In genomic region chr11:59787255-59787588, GRCh38 we compare ENCODE assay signal across 11 cellular contexts. TPM values are rescaled to one million over a fixed set of nuclear protein-coding genes. Genes with fewer than 3 reads are reported as not detected.
DNase-seq lines count a peak whose midpoint lies in the region; ATAC-seq and TF ChIP-seq lines count a peak whose summit lies in the region.
"Had no signal": no experiment of that assay in that cellular context is flagged by ENCODE, and none has a peak within 500 bp of the region (broad histone marks: within the 10 kb centered on the region; RNA-seq: fewer than 3 reads in every experiment).

No MANE protein-coding gene starts in this region.

- POLR2A ChIA-PET in T-cell (lab: Charles Lee): no interaction called here

- no peak overlapping the region for H2BK5ac ChIP-seq in H9 (ENCODE audit: insufficient read length, low read length)

- H3K56ac ChIP-seq in H9 (ENCODE audit: insufficient read length, low read depth, low read length): no peak overlapping the region

- TF ChIP-seq CTCF in H9 (conservative IDR thresholded peaks at IDR 0.05): no peak
- TF ChIP-seq CTCF in vagina (IDR thresholded peaks at IDR 0.05): no peak

- H2BK15ac ChIP-seq in H9 (ENCODE audit: low read depth, low read length): no peak overlapping the region

- peaks cover 5 to 9% of the 10 kb centered on the region in 2 experiments; a peak in 4 of 5 replicates for H3K9me3 Mint-ChIP-seq in H9
- H3K9me3 Mint-ChIP-seq in T-cell: no peaks in the 10 kb centered on the region
- H3K9me3 Mint-ChIP-seq: stimulated activated naive CD8-positive, alpha-beta T cell treated with anti-CD3 and anti-CD28 coated beads, Interleukin-15, Interleukin-2, amounts not matched to agents 100 ng/mL and 50 ng/mL, for 24 hours had no signal

- no peaks in the 10 kb centered on the region for H3K4me1 ChIP-seq in H9 (ENCODE audit: insufficient read depth, low read length)
- H3K4me1 ChIP-seq in right cardiac atrium (ENCODE audit: control insufficient read depth, insufficient read depth, low read length): peaks cover 6% of the 10 kb centered on the region
- H3K4me1 ChIP-seq in skeletal muscle satellite cell (ENCODE audit: control insufficient read depth, insufficient read depth, low read length): peaks cover 26% of the 10 kb centered on the region
- H3K4me1 ChIP-seq in vagina: peaks cover 14% of the 10 kb centered on the region

- no peak overlapping the region for H2AK5ac ChIP-seq in H9 (ENCODE audit: insufficient read length, low read length)

- H3K14ac ChIP-seq in H9 (ENCODE audit: insufficient read depth, low read length): no peak overlapping the region

- H3K79me1 ChIP-seq in H9 (ENCODE audit: insufficient read depth, low read depth, low read length, poor library complexity, severe bottlenecking): no peaks in the 10 kb centered on the region

- no peak overlapping the region for H2BK120ac ChIP-seq in H9 (ENCODE audit: low read depth, low read length, poor library complexity, severe bottlenecking)

- peak overlapping the region in 2 of 3 experiments; percentile 5 to 32; a peak in 3 of 7 replicates for H3K27ac Mint-ChIP-seq in H9
- peak overlapping the region; percentile 29 for H3K27ac Mint-ChIP-seq in T-helper 17 cell
- no peak overlapping the region for H3K27ac Mint-ChIP-seq in T-cell
- H3K27ac Mint-ChIP-seq: stimulated activated naive CD8-positive, alpha-beta T cell treated with anti-CD3 and anti-CD28 coated beads, Interleukin-15, Interleukin-2, amounts not matched to agents 100 ng/mL and 50 ng/mL, for 24 hours had no signal

- H3K18ac ChIP-seq in H9 (ENCODE audit: insufficient read length, low read depth, low read length): no peak overlapping the region

- H3K9ac ChIP-seq in H9 (ENCODE audit: extremely low read depth, insufficient read length, low read length) (no peak overlapping the region), skeletal muscle satellite cell (ENCODE audit: low read depth, low read length) (no peak overlapping the region)

- no peaks in the 10 kb centered on the region for H4K20me1 ChIP-seq in H9 (ENCODE audit: control insufficient read depth, insufficient read depth, insufficient read length)

- no peak overlapping the region for H2AFZ ChIP-seq in H9 (ENCODE audit: low read length)

- H2BK12ac ChIP-seq in H9 (ENCODE audit: insufficient read length, low read depth, low read length): no peak overlapping the region

- no peak overlapping the region for H3K23ac ChIP-seq in H9 (ENCODE audit: insufficient read length, low read depth, low read length)

- H3K4me3 Mint-ChIP-seq in H9 (no peak overlapping the region), T-helper 17 cell (no peak overlapping the region), T-cell (no peak overlapping the region)
- H3K4me3 Mint-ChIP-seq: stimulated activated naive CD8-positive, alpha-beta T cell treated with anti-CD3 and anti-CD28 coated beads, Interleukin-15, Interleukin-2, amounts not matched to agents 100 ng/mL and 50 ng/mL, for 24 hours had no signal

- no peak for DNase-seq in H9
- DNase-seq in T-helper 17 cell: no peak
- no peak for DNase-seq in right cardiac atrium
- no peak for DNase-seq in T-cell
- DNase-seq in vagina (ENCODE audit: extremely low spot score in 2 of 2): no peak
- DNase-seq: activated CD8-positive, alpha-beta memory T cell treated with anti-CD3 and anti-CD28 coated beads for 24 hours; central memory CD4-positive, alpha-beta T cell had no signal

- intact Hi-C loops in right cardiac atrium (cut with DNase I): no loop called here
- intact Hi-C loops in vagina (cut with DNase I): no loop called here

- no peak overlapping the region for H4K8ac ChIP-seq in H9 (replicated peaks; ENCODE audit: insufficient read length, low read depth, low read length)

- no peak overlapping the region for H3K4ac ChIP-seq in H9 (ENCODE audit: low read depth, low read length)

- no peak overlapping the region for H4K91ac ChIP-seq in H9 (ENCODE audit: insufficient read length, low read depth, low read length)

- H2BK20ac ChIP-seq in H9 (ENCODE audit: low read depth, low read length, poor library complexity, severe bottlenecking): no peak overlapping the region

- H3K4me3 ChIP-seq in right cardiac atrium (ENCODE audit: low read length) (no peak overlapping the region), skeletal muscle satellite cell (ENCODE audit: low read length) (no peak overlapping the region), vagina (no peak overlapping the region)

- H3T11ph ChIP-seq in H9 (ENCODE audit: low read length): no peak overlapping the region

- H3K27me3 ChIP-seq in H9 (ENCODE audit: insufficient read depth, low read length): no peaks in the 10 kb centered on the region
- H3K27me3 ChIP-seq in right cardiac atrium (ENCODE audit: control insufficient read depth, insufficient read depth): no peaks in the 10 kb centered on the region
- H3K27me3 ChIP-seq in skeletal muscle satellite cell (ENCODE audit: control insufficient read depth, insufficient read depth, low read length): no peaks in the 10 kb centered on the region
- H3K27me3 ChIP-seq in vagina: no peaks in the 10 kb centered on the region

- H3K23me2 ChIP-seq in H9 (ENCODE audit: insufficient read length, low read depth, low read length, poor library complexity, severe bottlenecking): no peaks in the 10 kb centered on the region

- CTCF ChIA-PET in T-cell (lab: Charles Lee): no interaction called here

- no peak for TF ChIP-seq POLR2A in vagina (IDR thresholded peaks at IDR 0.05)

- H3K4me2 ChIP-seq in H9 (ENCODE audit: insufficient read depth, insufficient read length, low read length) (no peak overlapping the region), skeletal muscle satellite cell (ENCODE audit: low read length) (peak overlapping the region; percentile 65)

- H4K5ac ChIP-seq in H9 (ENCODE audit: insufficient read length, low read depth, low read length): no peak overlapping the region

- H3K79me2 ChIP-seq in H9 (ENCODE audit: insufficient read depth, low read length): no peaks in the 10 kb centered on the region

- H3K4me1 Mint-ChIP-seq in H9 (no peaks in the 10 kb centered on the region), T-helper 17 cell (peaks cover 12% of the 10 kb centered on the region), T-cell (peaks cover 5 to 24% (median 11%) of the 10 kb centered on the region in 3 donors)

- H3K36me3 Mint-ChIP-seq in H9 (ENCODE audit: insufficient read depth in 1 of 3, low read depth in 3 of 3): peaks cover 28 to 65% (median 63%) of the 10 kb centered on the region in 3 experiments
- peaks cover 12% of the 10 kb centered on the region for H3K36me3 Mint-ChIP-seq in T-helper 17 cell (ENCODE audit: low read depth)
- peaks cover 34% of the 10 kb centered on the region for H3K36me3 Mint-ChIP-seq in T-cell

- H3K9me3 ChIP-seq in H9 (ENCODE audit: control insufficient read depth, low read depth, low read length): no peaks in the 10 kb centered on the region
- no peaks in the 10 kb centered on the region for H3K9me3 ChIP-seq in T-helper 17 cell (ENCODE audit: control insufficient read depth, low read length, poor library complexity, severe bottlenecking)
- no peaks in the 10 kb centered on the region for H3K9me3 ChIP-seq in right cardiac atrium (ENCODE audit: control insufficient read depth, low read length)
- no peaks in the 10 kb centered on the region for H3K9me3 ChIP-seq in skeletal muscle satellite cell (replicated peaks; ENCODE audit: low read length)
- no peaks in the 10 kb centered on the region for H3K9me3 ChIP-seq in vagina

- H3K27me3 Mint-ChIP-seq in H9 (ENCODE audit: low read depth): no peaks in the 10 kb centered on the region
- no peaks in the 10 kb centered on the region for H3K27me3 Mint-ChIP-seq in T-helper 17 cell
- no peaks in the 10 kb centered on the region for H3K27me3 Mint-ChIP-seq in T-cell
- H3K27me3 Mint-ChIP-seq: stimulated activated naive CD8-positive, alpha-beta T cell treated with anti-CD3 and anti-CD28 coated beads, Interleukin-15, Interleukin-2, amounts not matched to agents 100 ng/mL and 50 ng/mL, for 24 hours had no signal

- H3K36me3 ChIP-seq in skeletal muscle satellite cell (ENCODE audit: insufficient read depth, low read length): peaks cover 26% of the 10 kb centered on the region
- peaks cover 0 to 25% of the 10 kb centered on the region in 2 donors for H3K36me3 ChIP-seq in vagina

- H3K27ac ChIP-seq in H9 (ENCODE audit: insufficient read length, low read depth, low read length) (no peak overlapping the region), right cardiac atrium (ENCODE audit: low read length) (peak overlapping the region; percentile 3), vagina (no peak overlapping the region)

- ATAC-seq in T-helper 17 cell: no peak
- ATAC-seq in right cardiac atrium: peak; percentile 46 to 84
- ATAC-seq in T-cell (replicated peaks in 1 of 4): no peak
- no peak for ATAC-seq in HG03432 (IDR thresholded peaks at IDR 0.05; ENCODE audit: unreplicated experiment)

- no CpG with 5 or more reads among the region's 4 CpGs for WGBS in H9 (ENCODE audit: extremely low coverage, insufficient read length, low lambda C conversion rate)
- 63% methylated on average over 4 of the region's 4 CpGs for WGBS in right cardiac atrium

RNA-seq across cellular contexts. Expression of gene MRPL16, which starts 23.4 kb away (rescaled TPM):
- total RNA-seq in H9 (2021) (84.5 and 87.1 TPM in 2 replicates), T-helper 17 cell (10 to 100 TPM; 18.4 to 21.8 TPM), right cardiac atrium (10 to 100 TPM; 53.7 to 82.6 (median 70.1) TPM), T-cell (10 to 100 TPM; 24.0 to 46.3 (median 39.7) TPM), vagina (38.3 TPM)
- polyA plus RNA-seq in right cardiac atrium: 150 TPM
- total RNA-seq in skeletal muscle satellite cell (2012; rRNA removed): 37.0 and 40.8 TPM in 2 replicates

RNA-seq across cellular contexts. Expression of gene STX3, which starts 32.0 kb away (rescaled TPM):
- total RNA-seq in H9 (2021): 37.7 and 41.0 TPM in 2 replicates
- total RNA-seq in T-helper 17 cell: 1 to 10 TPM; 4.7 to 6.6 TPM
- 10 to 100 TPM in 3 of 4 donors, 1 to 10 TPM in 1; 7.4 to 12.0 (median 10.7) TPM for total RNA-seq in right cardiac atrium
- polyA plus RNA-seq in right cardiac atrium: 7.1 TPM
- total RNA-seq in skeletal muscle satellite cell (2012; rRNA removed): 9.4 and 27.9 TPM in 2 replicates
- 10 to 100 TPM in 4 of 5 donors, 1 to 10 TPM in 1; 8.9 to 13.3 (median 11.4) TPM for total RNA-seq in T-cell
- total RNA-seq in vagina: 39.8 TPM

RNA-seq across cellular contexts. Expression of gene CBLIF, which starts 58.1 kb away (rescaled TPM):
- not detected in 2 replicates for total RNA-seq in H9 (2021)
- not detected for total RNA-seq in T-helper 17 cell
- total RNA-seq in right cardiac atrium: not detected
- polyA plus RNA-seq in right cardiac atrium: not detected
- total RNA-seq in skeletal muscle satellite cell (2012; rRNA removed): not detected in 2 replicates
- total RNA-seq in T-cell: not detected
- total RNA-seq in vagina: not detected
- total RNA-seq: renal cortical epithelial cell had no signal

Comparison
In these comparisons a context has a peak if more than half of its experiments do, and no peak if none do; other contexts are left out.
1. H3K27ac Mint-ChIP-seq: peak in H9 (2 of 3) and T-helper 17 cell (single experiment); none in T-cell (0 of 2).
2. ATAC-seq: peak in right cardiac atrium (2 of 2); none in T-helper 17 cell (single experiment), T-cell (0 of 4) and HG03432 (single experiment).